ENCODE assay signal across 1 cellular context in the genomic region with DNA sequence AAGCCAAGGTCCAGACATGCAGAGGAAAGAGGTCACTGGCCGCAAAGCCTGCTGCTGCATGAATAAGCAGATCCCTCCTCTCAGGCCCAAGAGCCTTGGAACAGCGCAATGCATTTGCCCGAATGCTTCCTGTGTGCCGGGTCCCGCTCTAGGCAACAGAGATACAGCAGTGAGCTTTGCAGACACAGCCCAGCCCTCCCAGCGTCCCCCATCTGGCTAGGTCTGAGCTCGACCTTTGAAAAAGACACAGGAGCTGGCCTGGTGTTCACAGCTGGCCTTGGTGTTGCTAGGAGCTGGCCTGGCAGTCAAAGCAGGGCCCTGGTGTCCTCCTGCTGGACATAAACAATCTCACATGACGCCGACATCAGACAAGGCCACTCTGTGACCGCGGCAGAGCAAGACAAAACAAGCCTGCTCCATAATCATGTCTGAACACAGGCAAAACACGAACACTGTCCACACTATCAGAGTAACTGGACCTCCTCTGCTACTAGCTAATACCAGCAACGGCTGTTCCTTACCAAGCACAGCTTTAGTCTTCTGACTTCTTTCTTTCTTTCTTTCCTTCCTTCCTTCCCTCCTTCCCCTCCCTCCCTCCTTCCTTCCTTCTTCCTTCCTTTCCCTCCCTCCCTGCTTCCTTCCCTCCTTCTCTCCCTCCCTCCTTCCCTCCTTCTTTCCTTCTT.
TF ChIP-seq lines count a peak whose summit lies in the region.

No MANE protein-coding gene starts in this region.

TF ChIP-seq in K562, 482 proteins besides CTCF, POLR2A, EP300 and RAD21 (continued from another document and continues in another):
- TF ChIP-seq, protein P1, sequence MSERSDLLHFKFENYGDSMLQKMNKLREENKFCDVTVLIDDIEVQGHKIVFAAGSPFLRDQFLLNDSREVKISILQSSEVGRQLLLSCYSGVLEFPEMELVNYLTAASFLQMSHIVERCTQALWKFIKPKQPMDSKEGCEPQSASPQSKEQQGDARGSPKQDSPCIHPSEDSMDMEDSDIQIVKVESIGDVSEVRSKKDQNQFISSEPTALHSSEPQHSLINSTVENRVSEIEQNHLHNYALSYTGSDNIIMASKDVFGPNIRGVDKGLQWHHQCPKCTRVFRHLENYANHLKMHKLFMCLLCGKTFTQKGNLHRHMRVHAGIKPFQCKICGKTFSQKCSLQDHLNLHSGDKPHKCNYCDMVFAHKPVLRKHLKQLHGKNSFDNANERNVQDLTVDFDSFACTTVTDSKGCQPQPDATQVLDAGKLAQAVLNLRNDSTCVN (CRISPR knock-in tag; IDR thresholded peaks at IDR 0.05): peak; percentile 97
- TF ChIP-seq, protein P2, sequence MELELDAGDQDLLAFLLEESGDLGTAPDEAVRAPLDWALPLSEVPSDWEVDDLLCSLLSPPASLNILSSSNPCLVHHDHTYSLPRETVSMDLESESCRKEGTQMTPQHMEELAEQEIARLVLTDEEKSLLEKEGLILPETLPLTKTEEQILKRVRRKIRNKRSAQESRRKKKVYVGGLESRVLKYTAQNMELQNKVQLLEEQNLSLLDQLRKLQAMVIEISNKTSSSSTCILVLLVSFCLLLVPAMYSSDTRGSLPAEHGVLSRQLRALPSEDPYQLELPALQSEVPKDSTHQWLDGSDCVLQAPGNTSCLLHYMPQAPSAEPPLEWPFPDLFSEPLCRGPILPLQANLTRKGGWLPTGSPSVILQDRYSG (tag; conservative IDR thresholded peaks at IDR 0.05; ENCODE audit: low read depth): 0 out of 2 replicates have a peak, but pooled peaks have one; percentile 54
- TF ChIP-seq, protein P3, sequence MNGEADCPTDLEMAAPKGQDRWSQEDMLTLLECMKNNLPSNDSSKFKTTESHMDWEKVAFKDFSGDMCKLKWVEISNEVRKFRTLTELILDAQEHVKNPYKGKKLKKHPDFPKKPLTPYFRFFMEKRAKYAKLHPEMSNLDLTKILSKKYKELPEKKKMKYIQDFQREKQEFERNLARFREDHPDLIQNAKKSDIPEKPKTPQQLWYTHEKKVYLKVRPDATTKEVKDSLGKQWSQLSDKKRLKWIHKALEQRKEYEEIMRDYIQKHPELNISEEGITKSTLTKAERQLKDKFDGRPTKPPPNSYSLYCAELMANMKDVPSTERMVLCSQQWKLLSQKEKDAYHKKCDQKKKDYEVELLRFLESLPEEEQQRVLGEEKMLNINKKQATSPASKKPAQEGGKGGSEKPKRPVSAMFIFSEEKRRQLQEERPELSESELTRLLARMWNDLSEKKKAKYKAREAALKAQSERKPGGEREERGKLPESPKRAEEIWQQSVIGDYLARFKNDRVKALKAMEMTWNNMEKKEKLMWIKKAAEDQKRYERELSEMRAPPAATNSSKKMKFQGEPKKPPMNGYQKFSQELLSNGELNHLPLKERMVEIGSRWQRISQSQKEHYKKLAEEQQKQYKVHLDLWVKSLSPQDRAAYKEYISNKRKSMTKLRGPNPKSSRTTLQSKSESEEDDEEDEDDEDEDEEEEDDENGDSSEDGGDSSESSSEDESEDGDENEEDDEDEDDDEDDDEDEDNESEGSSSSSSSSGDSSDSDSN (IDR thresholded peaks at IDR 0.05; ENCODE audit: borderline replicate concordance in 1 of 2, low read depth in 2 of 2, low read length in 2 of 2): 0 out of 4 replicates have a peak, but pooled peaks of 1 of the 2 experiments have one; percentile 26
- TF ChIP-seq MTA3 (IDR thresholded peaks at IDR 0.05; ENCODE audit: borderline replicate concordance): peak; percentile 58; the same call in 1 of the 2 replicates
- TF ChIP-seq, protein P4, sequence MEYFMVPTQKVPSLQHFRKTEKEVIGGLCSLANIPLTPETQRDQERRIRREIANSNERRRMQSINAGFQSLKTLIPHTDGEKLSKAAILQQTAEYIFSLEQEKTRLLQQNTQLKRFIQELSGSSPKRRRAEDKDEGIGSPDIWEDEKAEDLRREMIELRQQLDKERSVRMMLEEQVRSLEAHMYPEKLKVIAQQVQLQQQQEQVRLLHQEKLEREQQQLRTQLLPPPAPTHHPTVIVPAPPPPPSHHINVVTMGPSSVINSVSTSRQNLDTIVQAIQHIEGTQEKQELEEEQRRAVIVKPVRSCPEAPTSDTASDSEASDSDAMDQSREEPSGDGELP (CRISPR knock-in tag; IDR thresholded peaks at IDR 0.05; ENCODE audit: borderline replicate concordance): peak; percentile 94
- TF ChIP-seq ETV5 (CRISPR knock-in tag; IDR thresholded peaks at IDR 0.05; ENCODE audit: low read depth): peak; percentile 37; the same call in 1 of the 2 replicates
- TF ChIP-seq HDGF (IDR thresholded peaks at IDR 0.05): peak; percentile 90
- TF ChIP-seq POLR3G (IDR thresholded peaks at IDR 0.05; ENCODE audit: extremely low read depth, insufficient read length, insufficient replicate concordance): no peak
- TF ChIP-seq, protein P5, sequence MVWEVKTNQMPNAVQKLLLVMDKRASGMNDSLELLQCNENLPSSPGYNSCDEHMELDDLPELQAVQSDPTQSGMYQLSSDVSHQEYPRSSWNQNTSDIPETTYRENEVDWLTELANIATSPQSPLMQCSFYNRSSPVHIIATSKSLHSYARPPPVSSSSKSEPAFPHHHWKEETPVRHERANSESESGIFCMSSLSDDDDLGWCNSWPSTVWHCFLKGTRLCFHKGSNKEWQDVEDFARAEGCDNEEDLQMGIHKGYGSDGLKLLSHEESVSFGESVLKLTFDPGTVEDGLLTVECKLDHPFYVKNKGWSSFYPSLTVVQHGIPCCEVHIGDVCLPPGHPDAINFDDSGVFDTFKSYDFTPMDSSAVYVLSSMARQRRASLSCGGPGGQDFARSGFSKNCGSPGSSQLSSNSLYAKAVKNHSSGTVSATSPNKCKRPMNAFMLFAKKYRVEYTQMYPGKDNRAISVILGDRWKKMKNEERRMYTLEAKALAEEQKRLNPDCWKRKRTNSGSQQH (CRISPR knock-in tag; IDR thresholded peaks at IDR 0.05): peak; percentile 92
- peak; percentile 29; the same call in 1 of the 2 replicates for TF ChIP-seq ESRRA (IDR thresholded peaks at IDR 0.05; ENCODE audit: borderline replicate concordance, low read depth)
- TF ChIP-seq BHLHE40 (IDR thresholded peaks at IDR 0.05; ENCODE audit: low read length): peak; percentile 51
- TF ChIP-seq, protein P6, sequence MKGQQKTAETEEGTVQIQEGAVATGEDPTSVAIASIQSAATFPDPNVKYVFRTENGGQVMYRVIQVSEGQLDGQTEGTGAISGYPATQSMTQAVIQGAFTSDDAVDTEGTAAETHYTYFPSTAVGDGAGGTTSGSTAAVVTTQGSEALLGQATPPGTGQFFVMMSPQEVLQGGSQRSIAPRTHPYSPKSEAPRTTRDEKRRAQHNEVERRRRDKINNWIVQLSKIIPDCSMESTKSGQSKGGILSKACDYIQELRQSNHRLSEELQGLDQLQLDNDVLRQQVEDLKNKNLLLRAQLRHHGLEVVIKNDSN (CRISPR knock-in tag; IDR thresholded peaks at IDR 0.05): peak; percentile 24; the same call in 1 of the 2 replicates
- peak; percentile 79 for TF ChIP-seq EHMT2 (IDR thresholded peaks at IDR 0.05)
- TF ChIP-seq BCOR (IDR thresholded peaks at IDR 0.05): 0 out of 2 replicates have a peak, but pooled peaks have one; percentile 8
- TF ChIP-seq ASH1L (IDR thresholded peaks at IDR 0.05; ENCODE audit: borderline replicate concordance, low read depth, partially characterized antibody): peak; percentile 40
- peak; percentile 26 for TF ChIP-seq MEIS2 (IDR thresholded peaks at IDR 0.05; ENCODE audit: partially characterized antibody)
- TF ChIP-seq HDAC6 (IDR thresholded peaks at IDR 0.05; ENCODE audit: low read depth, low read length): no peak
- 0 out of 2 replicates have a peak, but pooled peaks have one; percentile 37 for TF ChIP-seq ZNF589 (CRISPR knock-in tag; IDR thresholded peaks at IDR 0.05; ENCODE audit: low read depth)
- no peak for TF ChIP-seq ZNF764 (CRISPR knock-in tag; IDR thresholded peaks at IDR 0.05; ENCODE audit: low read depth)
- no peak for TF ChIP-seq BRCA1 (IDR thresholded peaks at IDR 0.05)
- TF ChIP-seq BRCA1 (CRISPR knock-in tag; IDR thresholded peaks at IDR 0.05): no peak
- TF ChIP-seq CBFB (CRISPR knock-in tag; IDR thresholded peaks at IDR 0.05): 0 out of 2 replicates have a peak, but pooled peaks have one; percentile 39
- TF ChIP-seq CBX5 (IDR thresholded peaks at IDR 0.05; ENCODE audit: borderline replicate concordance, low read depth): no peak
- TF ChIP-seq, protein P7, sequence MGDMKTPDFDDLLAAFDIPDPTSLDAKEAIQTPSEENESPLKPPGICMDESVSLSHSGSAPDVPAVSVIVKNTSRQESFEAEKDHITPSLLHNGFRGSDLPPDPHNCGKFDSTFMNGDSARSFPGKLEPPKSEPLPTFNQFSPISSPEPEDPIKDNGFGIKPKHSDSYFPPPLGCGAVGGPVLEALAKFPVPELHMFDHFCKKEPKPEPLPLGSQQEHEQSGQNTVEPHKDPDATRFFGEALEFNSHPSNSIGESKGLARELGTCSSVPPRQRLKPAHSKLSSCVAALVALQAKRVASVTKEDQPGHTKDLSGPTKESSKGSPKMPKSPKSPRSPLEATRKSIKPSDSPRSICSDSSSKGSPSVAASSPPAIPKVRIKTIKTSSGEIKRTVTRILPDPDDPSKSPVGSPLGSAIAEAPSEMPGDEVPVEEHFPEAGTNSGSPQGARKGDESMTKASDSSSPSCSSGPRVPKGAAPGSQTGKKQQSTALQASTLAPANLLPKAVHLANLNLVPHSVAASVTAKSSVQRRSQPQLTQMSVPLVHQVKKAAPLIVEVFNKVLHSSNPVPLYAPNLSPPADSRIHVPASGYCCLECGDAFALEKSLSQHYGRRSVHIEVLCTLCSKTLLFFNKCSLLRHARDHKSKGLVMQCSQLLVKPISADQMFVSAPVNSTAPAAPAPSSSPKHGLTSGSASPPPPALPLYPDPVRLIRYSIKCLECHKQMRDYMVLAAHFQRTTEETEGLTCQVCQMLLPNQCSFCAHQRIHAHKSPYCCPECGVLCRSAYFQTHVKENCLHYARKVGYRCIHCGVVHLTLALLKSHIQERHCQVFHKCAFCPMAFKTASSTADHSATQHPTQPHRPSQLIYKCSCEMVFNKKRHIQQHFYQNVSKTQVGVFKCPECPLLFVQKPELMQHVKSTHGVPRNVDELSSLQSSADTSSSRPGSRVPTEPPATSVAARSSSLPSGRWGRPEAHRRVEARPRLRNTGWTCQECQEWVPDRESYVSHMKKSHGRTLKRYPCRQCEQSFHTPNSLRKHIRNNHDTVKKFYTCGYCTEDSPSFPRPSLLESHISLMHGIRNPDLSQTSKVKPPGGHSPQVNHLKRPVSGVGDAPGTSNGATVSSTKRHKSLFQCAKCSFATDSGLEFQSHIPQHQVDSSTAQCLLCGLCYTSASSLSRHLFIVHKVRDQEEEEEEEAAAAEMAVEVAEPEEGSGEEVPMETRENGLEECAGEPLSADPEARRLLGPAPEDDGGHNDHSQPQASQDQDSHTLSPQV (IDR thresholded peaks at IDR 0.05): peak; percentile 84
- 0 out of 2 replicates have a peak, but pooled peaks have one; percentile 9 for TF ChIP-seq RB1 (IDR thresholded peaks at IDR 0.05; ENCODE audit: low read depth)
- 0 out of 3 replicates have a peak, but pooled peaks of 1 of the 2 experiments have one; percentile 32 for TF ChIP-seq CBX3 (IDR thresholded peaks at IDR 0.05; ENCODE audit: borderline replicate concordance in 1 of 2, low read length in 2 of 2)
- no peak for TF ChIP-seq NR2C1 (IDR thresholded peaks at IDR 0.05)
- TF ChIP-seq NR2C1 (tag; IDR thresholded peaks at IDR 0.05): 0 out of 2 replicates have a peak, but pooled peaks have one; percentile 20
- TF ChIP-seq, protein P8, sequence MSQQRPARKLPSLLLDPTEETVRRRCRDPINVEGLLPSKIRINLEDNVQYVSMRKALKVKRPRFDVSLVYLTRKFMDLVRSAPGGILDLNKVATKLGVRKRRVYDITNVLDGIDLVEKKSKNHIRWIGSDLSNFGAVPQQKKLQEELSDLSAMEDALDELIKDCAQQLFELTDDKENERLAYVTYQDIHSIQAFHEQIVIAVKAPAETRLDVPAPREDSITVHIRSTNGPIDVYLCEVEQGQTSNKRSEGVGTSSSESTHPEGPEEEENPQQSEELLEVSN (IDR thresholded peaks at IDR 0.05; ENCODE audit: borderline replicate concordance in 1 of 2, extremely low read depth in 1 of 2, insufficient read depth in 1 of 2, insufficient read length in 1 of 2, low read depth in 1 of 2, low read length in 1 of 2, poor library complexity in 1 of 2, severe bottlenecking in 1 of 2): no peak
- TF ChIP-seq RBBP5 (IDR thresholded peaks at IDR 0.05; ENCODE audit: borderline replicate concordance, insufficient read depth, low read length, poor library complexity, severe bottlenecking): peak; percentile 52
- peak; percentile 72 for TF ChIP-seq NCOR1 (IDR thresholded peaks at IDR 0.05)
- TF ChIP-seq, protein P9, sequence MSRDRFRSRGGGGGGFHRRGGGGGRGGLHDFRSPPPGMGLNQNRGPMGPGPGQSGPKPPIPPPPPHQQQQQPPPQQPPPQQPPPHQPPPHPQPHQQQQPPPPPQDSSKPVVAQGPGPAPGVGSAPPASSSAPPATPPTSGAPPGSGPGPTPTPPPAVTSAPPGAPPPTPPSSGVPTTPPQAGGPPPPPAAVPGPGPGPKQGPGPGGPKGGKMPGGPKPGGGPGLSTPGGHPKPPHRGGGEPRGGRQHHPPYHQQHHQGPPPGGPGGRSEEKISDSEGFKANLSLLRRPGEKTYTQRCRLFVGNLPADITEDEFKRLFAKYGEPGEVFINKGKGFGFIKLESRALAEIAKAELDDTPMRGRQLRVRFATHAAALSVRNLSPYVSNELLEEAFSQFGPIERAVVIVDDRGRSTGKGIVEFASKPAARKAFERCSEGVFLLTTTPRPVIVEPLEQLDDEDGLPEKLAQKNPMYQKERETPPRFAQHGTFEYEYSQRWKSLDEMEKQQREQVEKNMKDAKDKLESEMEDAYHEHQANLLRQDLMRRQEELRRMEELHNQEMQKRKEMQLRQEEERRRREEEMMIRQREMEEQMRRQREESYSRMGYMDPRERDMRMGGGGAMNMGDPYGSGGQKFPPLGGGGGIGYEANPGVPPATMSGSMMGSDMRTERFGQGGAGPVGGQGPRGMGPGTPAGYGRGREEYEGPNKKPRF (IDR thresholded peaks at IDR 0.05; ENCODE audit: low read depth, low read length): no peak
- 0 out of 2 replicates have a peak, but pooled peaks have one; percentile 65 for TF ChIP-seq TAF7 (tag; IDR thresholded peaks at IDR 0.05)
- TF ChIP-seq ARID2 (IDR thresholded peaks at IDR 0.05): 0 out of 2 replicates have a peak, but pooled peaks have one; percentile 66
- TF ChIP-seq, protein P10, sequence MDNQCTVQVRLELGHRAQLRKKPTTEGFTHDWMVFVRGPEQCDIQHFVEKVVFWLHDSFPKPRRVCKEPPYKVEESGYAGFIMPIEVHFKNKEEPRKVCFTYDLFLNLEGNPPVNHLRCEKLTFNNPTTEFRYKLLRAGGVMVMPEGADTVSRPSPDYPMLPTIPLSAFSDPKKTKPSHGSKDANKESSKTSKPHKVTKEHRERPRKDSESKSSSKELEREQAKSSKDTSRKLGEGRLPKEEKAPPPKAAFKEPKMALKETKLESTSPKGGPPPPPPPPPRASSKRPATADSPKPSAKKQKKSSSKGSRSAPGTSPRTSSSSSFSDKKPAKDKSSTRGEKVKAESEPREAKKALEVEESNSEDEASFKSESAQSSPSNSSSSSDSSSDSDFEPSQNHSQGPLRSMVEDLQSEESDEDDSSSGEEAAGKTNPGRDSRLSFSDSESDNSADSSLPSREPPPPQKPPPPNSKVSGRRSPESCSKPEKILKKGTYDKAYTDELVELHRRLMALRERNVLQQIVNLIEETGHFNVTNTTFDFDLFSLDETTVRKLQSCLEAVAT (IDR thresholded peaks at IDR 0.05): peak; percentile 74 to 87
- no peak for TF ChIP-seq ZNF668 (CRISPR knock-in tag; IDR thresholded peaks at IDR 0.05)
- peak; percentile 41; the same call in 1 of the 2 replicates for TF ChIP-seq NFE2 (IDR thresholded peaks at IDR 0.05; ENCODE audit: low read depth)
- peak; percentile 94 for TF ChIP-seq SMAD4 (CRISPR knock-in tag; conservative IDR thresholded peaks at IDR 0.05)
- TF ChIP-seq ZFX (CRISPR knock-in tag; IDR thresholded peaks at IDR 0.05): peak; percentile 94
